Comparison of ENCODE assay signal across 8 cellular contexts in genomic region chrX:153971632-153972367, GRCh38. TPM values are rescaled to one million over a fixed set of nuclear protein-coding genes. Genes with fewer than 3 reads are reported as not detected.
DNase-seq lines count a peak whose midpoint lies in the region; ATAC-seq and TF ChIP-seq lines count a peak whose summit lies in the region.

TSS of gene HCFC1 (minus strand) at chrX:153971818. CDS start at chrX:153970840, 978 bp downstream.

- H3K27me3 ChIP-seq in Panc1 (ENCODE audit: control insufficient read depth, insufficient read depth, low read length) = no peaks in the 10 kb centered on the region

- in situ Hi-C loops in Panc1 (cut with HindIII; ENCODE audit: low pct_unique_long_range_greater_than_20kb, low sequenced_read_pairs) = no loop called here

- peak within 1 kb of the TSS; percentile 100 for H3K27ac ChIP-seq in Panc1 (ENCODE audit: low read length)

- H3K36me3 ChIP-seq in Panc1 (ENCODE audit: control insufficient read depth, insufficient read depth, low read length) = no peaks in the 10 kb centered on the region; the same call in 1 of the 2 replicates

- no peaks in the 10 kb centered on the region for H3K9me3 Mint-ChIP-seq in activated T-helper 1 cell treated with anti-CD3 and anti-CD28 coated beads, Interleukin-12 subunit alpha, Interleukin-12 subunit beta, Interleukin-2, Interleukin-4 antibody, amounts not matched to agents 30 ng/mL and 10 ng/mL and 1 ng/mL, durations not matched to agents 14 hours and 24 hours and 36 hours
- no peaks in the 10 kb centered on the region for H3K9me3 Mint-ChIP-seq in naive thymus-derived CD8-positive, alpha-beta T cell

- POLR2A ChIA-PET in Panc1 (lab: Charles Lee) = interaction anchor here (0.9 kb wide), 1 partner anchor 126 kb away, joined by 3 read pairs; the partner anchor contains the start of gene MECP2
- POLR2A ChIA-PET in naive thymus-derived CD8-positive, alpha-beta T cell (lab: Charles Lee) = interaction anchor here (0.5 to 7.9 kb wide), 30 partner anchors 10 to 791 kb away, joined by 3 to 131 read pairs (median 6); partner anchors contain the start of genes ARHGAP4, DKC1, EMD and G6PD

- peak within 1 kb of the TSS; percentile 95 to 98 for H3K4me3 ChIP-seq in Panc1 (ENCODE audit: low read depth in 2 of 2, low read length in 2 of 2)

- no peak for TF ChIP-seq CTCF in Panc1 (IDR thresholded peaks at IDR 0.05)

- H3K4me1 Mint-ChIP-seq in activated T-helper 1 cell treated with anti-CD3 and anti-CD28 coated beads, Interleukin-12 subunit alpha, Interleukin-12 subunit beta, Interleukin-2, Interleukin-4 antibody, amounts not matched to agents 30 ng/mL and 10 ng/mL and 1 ng/mL, durations not matched to agents 14 hours and 24 hours and 36 hours (ENCODE audit: low read depth) = peaks cover 37% of the 10 kb centered on the region
- H3K4me1 Mint-ChIP-seq in naive thymus-derived CD8-positive, alpha-beta T cell = peaks cover 13 to 42% (median 37%) of the 10 kb centered on the region in 4 donors

- H3K4me3 Mint-ChIP-seq in activated T-helper 1 cell treated with anti-CD3 and anti-CD28 coated beads, Interleukin-12 subunit alpha, Interleukin-12 subunit beta, Interleukin-2, Interleukin-4 antibody, amounts not matched to agents 30 ng/mL and 10 ng/mL and 1 ng/mL, durations not matched to agents 14 hours and 24 hours and 36 hours = peak within 1 kb of the TSS; percentile 100
- peak within 1 kb of the TSS; percentile 94 to 100 (median 100) for H3K4me3 Mint-ChIP-seq in naive thymus-derived CD8-positive, alpha-beta T cell

- peak within 1 kb of the TSS; percentile 100 for H3K27ac Mint-ChIP-seq in activated T-helper 1 cell treated with anti-CD3 and anti-CD28 coated beads, Interleukin-12 subunit alpha, Interleukin-12 subunit beta, Interleukin-2, Interleukin-4 antibody, amounts not matched to agents 30 ng/mL and 10 ng/mL and 1 ng/mL, durations not matched to agents 14 hours and 24 hours and 36 hours
- peak within 1 kb of the TSS; percentile 96 to 100 (median 100) for H3K27ac Mint-ChIP-seq in naive thymus-derived CD8-positive, alpha-beta T cell

- peaks cover 34% of the 10 kb centered on the region for H3K4me1 ChIP-seq in Panc1 (ENCODE audit: control insufficient read depth, insufficient read depth, low read length)

- no peak for TF ChIP-seq EP300 in Ishikawa (IDR thresholded peaks at IDR 0.05; ENCODE audit: borderline replicate concordance)

- peaks cover 18% of the 10 kb centered on the region for H3K36me3 Mint-ChIP-seq in activated T-helper 1 cell treated with anti-CD3 and anti-CD28 coated beads, Interleukin-12 subunit alpha, Interleukin-12 subunit beta, Interleukin-2, Interleukin-4 antibody, amounts not matched to agents 30 ng/mL and 10 ng/mL and 1 ng/mL, durations not matched to agents 14 hours and 24 hours and 36 hours (ENCODE audit: low read depth)
- peaks cover 0 to 4% (median 0%) of the 10 kb centered on the region in 3 donors for H3K36me3 Mint-ChIP-seq in naive thymus-derived CD8-positive, alpha-beta T cell

- no peaks in the 10 kb centered on the region for H3K27me3 Mint-ChIP-seq in activated T-helper 1 cell treated with anti-CD3 and anti-CD28 coated beads, Interleukin-12 subunit alpha, Interleukin-12 subunit beta, Interleukin-2, Interleukin-4 antibody, amounts not matched to agents 30 ng/mL and 10 ng/mL and 1 ng/mL, durations not matched to agents 14 hours and 24 hours and 36 hours (ENCODE audit: insufficient read depth)
- H3K27me3 Mint-ChIP-seq in naive thymus-derived CD8-positive, alpha-beta T cell = no peaks in the 10 kb centered on the region

- intact Hi-C loops in Panc1 (cut with micrococcal nuclease; ENCODE audit: unreplicated experiment) = no loop called here
- intact Hi-C loops in activated T-helper 1 cell treated with anti-CD3 and anti-CD28 coated beads, Interleukin-12 subunit alpha, Interleukin-12 subunit beta, Interleukin-2, Interleukin-4 antibody, amounts not matched to agents 30 ng/mL and 10 ng/mL and 1 ng/mL, durations not matched to agents 14 hours and 24 hours and 36 hours (cut with micrococcal nuclease) = loop anchor here (1.0 to 10.0 kb wide), 11 partner anchors 10 to 543 kb away; partner anchors contain the start of genes ABCD1, BCAP31, CCNQ and EMD

- DNase-seq in DMS153 treated with DMSO at 0.1 percent for 48 hours (lab: John Stamatoyannopoulos, UW; ENCODE audit: unreplicated experiment) (peak; percentile 92), Panc1 (ENCODE audit: low read depth, low spot score) (peak; percentile 71), fibroblast of gingiva (ENCODE audit: low read depth) (peak; percentile 87)
- peak; percentile 87 for DNase-seq in activated T-helper 1 cell treated with anti-CD3 and anti-CD28 coated beads, Interleukin-12 subunit alpha, Interleukin-12 subunit beta, Interleukin-2, Interleukin-4 antibody, amounts not matched to agents 30 ng/mL and 10 ng/mL and 1 ng/mL, durations not matched to agents 14 hours and 24 hours and 36 hours (ENCODE audit: low spot score)
- peak; percentile 80 to 98 (median 88) for DNase-seq in naive thymus-derived CD8-positive, alpha-beta T cell
- DNase-seq in stimulated activated naive CD4-positive, alpha-beta T cell (lab: John Stamatoyannopoulos, UW) = peak; percentile 87 to 99 (median 92)

- no peak for TF ChIP-seq RAD21 in Ishikawa (IDR thresholded peaks at IDR 0.05; ENCODE audit: low read depth)

- CTCF ChIA-PET in Panc1 (lab: Charles Lee) = no interaction called here

- no peaks in the 10 kb centered on the region for H3K9me3 ChIP-seq in Panc1 (ENCODE audit: control insufficient read depth, insufficient read depth, low read depth, low read length)

- peak; percentile 43 for ATAC-seq in GM21576 (IDR thresholded peaks at IDR 0.05; ENCODE audit: unreplicated experiment)
- peak; percentile 65 for ATAC-seq in Panc1
- ATAC-seq in naive thymus-derived CD8-positive, alpha-beta T cell = peak; percentile 46 to 50

- BruUV-seq in Panc1 (replicated peaks; lab: Mats Ljungman, UMichigan) = no TSS peak

TF ChIP-seq in Ishikawa, 13 proteins besides CTCF, POLR2A, EP300 and RAD21:
- TF ChIP-seq TCF12 (IDR thresholded peaks at IDR 0.05; ENCODE audit: low read depth) = 0 out of 2 replicates have a peak, but pooled peaks have one; percentile 11
- peak; percentile 69; the same call in 1 of the 2 replicates for TF ChIP-seq EGR1 (IDR thresholded peaks at IDR 0.05)
- no peak for TF ChIP-seq USF1 (IDR thresholded peaks at IDR 0.05)
- TF ChIP-seq TEAD4 (IDR thresholded peaks at IDR 0.05) = no peak; the same call in 1 of the 2 replicates
- TF ChIP-seq MAX (IDR thresholded peaks at IDR 0.05) = peak; percentile 68
- TF ChIP-seq NFIC (IDR thresholded peaks at IDR 0.05) = 0 out of 2 replicates have a peak, but pooled peaks have one; percentile 8
- peak; percentile 49 for TF ChIP-seq TAF1 (IDR thresholded peaks at IDR 0.05; ENCODE audit: low read depth)
- peak; percentile 90 for TF ChIP-seq YY1 (IDR thresholded peaks at IDR 0.05; ENCODE audit: low read depth)
- TF ChIP-seq CREB1 (IDR thresholded peaks at IDR 0.05; ENCODE audit: low read depth) = 0 out of 2 replicates have a peak, but pooled peaks have one; percentile 39
TF ChIP-seq in Ishikawa: peak in this region for 7.

RNA-seq across cellular contexts. Expression of gene HCFC1, which starts in this region (rescaled TPM):
- 113 TPM for total RNA-seq in Panc1 (2021; ENCODE audit: unreplicated experiment)
- 77.9 TPM for polyA plus RNA-seq in Panc1 (2012; ENCODE audit: insufficient read length)
- 105 and 106 TPM in 2 replicates for total RNA-seq in activated T-helper 1 cell treated with anti-CD3 and anti-CD28 coated beads, Interleukin-12 subunit alpha, Interleukin-12 subunit beta, Interleukin-2, Interleukin-4 antibody, amounts not matched to agents 30 ng/mL and 10 ng/mL and 1 ng/mL, durations not matched to agents 14 hours and 24 hours and 36 hours
- 10 to 100 TPM; 62.4 to 64.9 TPM for total RNA-seq in naive thymus-derived CD8-positive, alpha-beta T cell
- 10 to 100 TPM in 1 of 3 donors, 1 to 10 TPM in 2; 3.3 to 11.9 (median 7.9) TPM for polyA plus RNA-seq in naive thymus-derived CD8-positive, alpha-beta T cell

Comparison
In these comparisons a context has a peak if more than half of its experiments do, and no peak if none do; other contexts are left out.
1. Peak in every context shown above with its lines: DNase-seq, ATAC-seq, H3K4me3 ChIP-seq and H3K27ac ChIP-seq.